34 cellular contexts compared by ENCODE assay signal in genomic region chr1:210296682-210297081, GRCh38.
"Had no signal": no experiment of that assay in that cellular context is flagged by ENCODE, and none has a peak within 500 bp of the region (broad histone marks: within the 10 kb centered on the region; RNA-seq: fewer than 3 reads in every experiment).

No MANE protein-coding gene starts in this region.

- H3K9me3 ChIP-seq: ascending aorta had no signal

- H3K27ac Mint-ChIP-seq: activated B cell treated with CpG ODN at 0.5 μM for 24 hours; activated CD4-positive, alpha-beta memory T cell treated with anti-CD3 and anti-CD28 coated beads for 36 hours; activated CD4-positive, alpha-beta T cell treated with anti-CD3 and anti-CD28 coated beads, Interleukin-2, amount 10 ng/mL, durations not matched to agents 24 days and 14 days; activated CD8-positive, alpha-beta T cell treated with anti-CD3 and anti-CD28 coated beads for 36 hours; activated naive CD4-positive, alpha-beta T cell treated with anti-CD3 and anti-CD28 coated beads, Interleukin-2, amount 10 ng/mL, durations not matched to agents 7 days and 5 days; activated naive CD4-positive, alpha-beta T cell treated with anti-CD3 and anti-CD28 coated beads, Interleukin-2, amount 50 U/mL, for 24 hours; activated naive CD8-positive, alpha-beta T cell; activated naive CD8-positive, alpha-beta T cell treated with anti-CD3 and anti-CD28 coated beads, Interleukin-2, amount 10 ng/mL, durations not matched to agents 7 days and 5 days; activated naive CD8-positive, alpha-beta T cell treated with anti-CD3 and anti-CD28 coated beads, Interleukin-2, amount 50 U/mL, for 24 hours; activated T-helper 2 cell treated with anti-CD3 and anti-CD28 coated beads, Interferon-gamma antibody, Interleukin-2, Interleukin-4, amounts not matched to agents 10 μg/mL and 5 μg/mL and 100 μg/mL, durations not matched to agents 14 hours and 24 hours and 36 hours; T-helper 1 cell treated with Interleukin-12 subunit alpha and Interleukin-12 subunit beta and Interleukin-4 antibody, amounts not matched to agents 30 μg/mL and 1 μg/mL, for 36 hours; T-helper 2 cell treated with Interferon-gamma antibody and Interleukin-4, amounts not matched to agents 5 μg/mL and 100 μg/mL, for 36 hours had no signal

- H3K4me3 ChIP-seq: ascending aorta had no signal

- H3K4me1 Mint-ChIP-seq: activated CD4-positive, alpha-beta T cell treated with anti-CD3 and anti-CD28 coated beads, Interleukin-2, amount 10 ng/mL, durations not matched to agents 24 days and 14 days; activated naive CD4-positive, alpha-beta T cell treated with anti-CD3 and anti-CD28 coated beads, Interleukin-2, amount 50 U/mL, for 24 hours had no signal

- ATAC-seq: activated CD8-positive, alpha-beta T cell treated with anti-CD3 and anti-CD28 coated beads for 36 hours; activated naive CD8-positive, alpha-beta T cell treated with anti-CD3 and anti-CD28 coated beads, Interleukin-2, amount 50 U/mL, for 24 hours had no signal

- H3K27me3 ChIP-seq: ascending aorta had no signal

- H3K36me3 Mint-ChIP-seq: activated CD4-positive, alpha-beta memory T cell treated with anti-CD3 and anti-CD28 coated beads for 36 hours; activated naive CD4-positive, alpha-beta T cell treated with anti-CD3 and anti-CD28 coated beads, Interleukin-2, amount 10 ng/mL, durations not matched to agents 7 days and 5 days; activated naive CD4-positive, alpha-beta T cell treated with anti-CD3 and anti-CD28 coated beads, Interleukin-2, amount 50 U/mL, for 24 hours; activated naive CD8-positive, alpha-beta T cell; activated naive CD8-positive, alpha-beta T cell treated with anti-CD3 and anti-CD28 coated beads, Interleukin-2, amount 10 ng/mL, durations not matched to agents 7 days and 5 days; brain had no signal

- H3K36me3 ChIP-seq: ascending aorta had no signal

- DNase-seq: activated B cell treated with CpG ODN at 0.5 μM for 24 hours; activated CD4-positive, alpha-beta memory T cell treated with anti-CD3 and anti-CD28 coated beads for 36 hours; activated CD4-positive, alpha-beta T cell treated with anti-CD3 and anti-CD28 coated beads for 4 hours; activated CD4-positive, alpha-beta T cell treated with anti-CD3 and anti-CD28 coated beads, Interleukin-2, amount 10 ng/mL, durations not matched to agents 24 days and 14 days; activated CD4-positive, alpha-beta T cell treated with anti-CD3 and anti-CD28 coated beads, Interleukin-2, amount 50 U/mL, for 1 hour; activated CD4-positive, alpha-beta T cell treated with anti-CD3 and anti-CD28 coated beads, Interleukin-2, amount 50 U/mL, for 4 hours; activated CD4-positive, CD25-positive, alpha-beta regulatory T cell treated with anti-CD3 and anti-CD28 coated beads, Interleukin-2, amount 50 U/mL, for 72 hours; activated CD8-positive, alpha-beta memory T cell treated with anti-CD3 and anti-CD28 coated beads, Interleukin-2, amount 50 U/mL, for 4 hours; activated CD8-positive, alpha-beta T cell treated with anti-CD3 and anti-CD28 coated beads for 36 hours; activated effector memory CD4-positive, alpha-beta T cell treated with Interleukin-2 at 50 U/mL for 16 hours; activated gamma-delta T cell; activated naive CD4-positive, alpha-beta T cell treated with anti-CD3 and anti-CD28 coated beads, Interleukin-2, amount 10 ng/mL, durations not matched to agents 7 days and 5 days; activated naive CD4-positive, alpha-beta T cell treated with Interleukin-2 at 50 U/mL for 16 hours; activated naive CD8-positive, alpha-beta T cell treated with anti-CD3 and anti-CD28 coated beads, Interleukin-2, amount 10 ng/mL, durations not matched to agents 7 days and 5 days; activated naive CD8-positive, alpha-beta T cell treated with anti-CD3 and anti-CD28 coated beads, Interleukin-2, amount 50 U/mL, for 24 hours; activated T-cell treated with anti-CD3 and anti-CD28 coated beads for 4 hours; activated T-cell treated with anti-CD3 and anti-CD28 coated beads, Interleukin-2, amount 50 U/mL, for 1 hour; activated T-cell treated with anti-CD3 and anti-CD28 coated beads, Interleukin-2, amount 50 U/mL, for 48 hours; amygdala; anterior cingulate cortex; central memory CD4-positive, alpha-beta T cell; SW 1271; T-helper 1 cell; T-helper 2 cell; T-helper 9 cell had no signal

- H3K27ac ChIP-seq: ascending aorta, VCaP had no signal

- FAIRE-seq: TTC549 had no signal

- H3K9me3 Mint-ChIP-seq: activated B cell treated with CpG ODN at 0.5 μM for 24 hours; activated CD4-positive, alpha-beta memory T cell treated with anti-CD3 and anti-CD28 coated beads for 36 hours; activated CD4-positive, alpha-beta T cell treated with anti-CD3 and anti-CD28 coated beads, Interleukin-2, amount 10 ng/mL, durations not matched to agents 24 days and 14 days; activated CD8-positive, alpha-beta T cell treated with anti-CD3 and anti-CD28 coated beads for 36 hours; activated naive CD4-positive, alpha-beta T cell treated with anti-CD3 and anti-CD28 coated beads, Interleukin-2, amount 10 ng/mL, durations not matched to agents 7 days and 5 days; activated naive CD4-positive, alpha-beta T cell treated with anti-CD3 and anti-CD28 coated beads, Interleukin-2, amount 50 U/mL, for 24 hours; activated naive CD8-positive, alpha-beta T cell treated with anti-CD3 and anti-CD28 coated beads, Interleukin-2, amount 10 ng/mL, durations not matched to agents 7 days and 5 days; activated naive CD8-positive, alpha-beta T cell treated with anti-CD3 and anti-CD28 coated beads, Interleukin-2, amount 50 U/mL, for 24 hours; activated T-helper 2 cell treated with anti-CD3 and anti-CD28 coated beads, Interferon-gamma antibody, Interleukin-2, Interleukin-4, amounts not matched to agents 10 μg/mL and 5 μg/mL and 100 μg/mL, durations not matched to agents 14 hours and 24 hours and 36 hours; brain; T-helper 1 cell treated with Interleukin-12 subunit alpha and Interleukin-12 subunit beta and Interleukin-4 antibody, amounts not matched to agents 30 μg/mL and 1 μg/mL, for 36 hours; T-helper 2 cell treated with Interferon-gamma antibody and Interleukin-4, amounts not matched to agents 5 μg/mL and 100 μg/mL, for 36 hours had no signal

- H3K27me3 Mint-ChIP-seq: brain had no signal

- H3K4me3 Mint-ChIP-seq: activated B cell treated with CpG ODN at 0.5 μM for 24 hours; activated CD4-positive, alpha-beta memory T cell treated with anti-CD3 and anti-CD28 coated beads for 36 hours; activated CD4-positive, alpha-beta T cell treated with anti-CD3 and anti-CD28 coated beads, Interleukin-2, amount 10 ng/mL, durations not matched to agents 24 days and 14 days; activated CD8-positive, alpha-beta T cell treated with anti-CD3 and anti-CD28 coated beads for 36 hours; activated naive CD4-positive, alpha-beta T cell treated with anti-CD3 and anti-CD28 coated beads, Interleukin-2, amount 10 ng/mL, durations not matched to agents 7 days and 5 days; activated naive CD4-positive, alpha-beta T cell treated with anti-CD3 and anti-CD28 coated beads, Interleukin-2, amount 50 U/mL, for 24 hours; activated naive CD8-positive, alpha-beta T cell; activated naive CD8-positive, alpha-beta T cell treated with anti-CD3 and anti-CD28 coated beads, Interleukin-2, amount 10 ng/mL, durations not matched to agents 7 days and 5 days; activated naive CD8-positive, alpha-beta T cell treated with anti-CD3 and anti-CD28 coated beads, Interleukin-2, amount 50 U/mL, for 24 hours; T-helper 1 cell treated with Interleukin-12 subunit alpha and Interleukin-12 subunit beta and Interleukin-4 antibody, amounts not matched to agents 30 μg/mL and 1 μg/mL, for 36 hours; T-helper 2 cell treated with Interferon-gamma antibody and Interleukin-4, amounts not matched to agents 5 μg/mL and 100 μg/mL, for 36 hours had no signal
